In the genomic region with DNA sequence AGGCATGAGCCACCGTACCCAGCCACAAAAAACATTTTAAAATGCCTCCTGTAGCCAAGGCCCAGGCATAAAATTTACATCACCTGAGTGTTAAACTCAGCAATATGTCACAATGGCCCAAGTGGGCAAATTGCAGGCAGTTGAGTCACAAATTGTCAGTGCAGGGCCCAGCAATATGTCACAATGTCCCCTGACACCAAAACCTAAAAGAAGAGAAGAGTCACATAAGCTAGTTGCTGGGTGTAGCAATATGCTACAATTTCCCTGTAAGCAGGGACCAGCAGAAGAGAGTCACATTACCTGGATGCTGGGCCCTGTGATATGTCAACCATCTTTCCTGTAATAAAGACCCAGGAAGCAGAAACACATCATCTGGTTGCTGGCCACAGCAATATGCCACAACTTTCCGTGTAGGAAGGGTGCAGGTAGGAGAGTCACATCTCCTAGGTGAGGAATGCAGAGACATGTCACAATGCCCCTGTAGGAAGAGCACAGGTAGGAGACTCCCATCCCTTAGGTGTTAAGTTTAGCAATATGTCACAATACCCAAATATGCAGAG, we compare ENCODE assay signal across 30 cellular contexts.
DNase-seq lines count a peak whose midpoint lies in the region; ATAC-seq and TF ChIP-seq lines count a peak whose summit lies in the region.
"Had no signal": no experiment of that assay in that cellular context is flagged by ENCODE, and none has a peak within 500 bp of the region (broad histone marks: within the 10 kb centered on the region; RNA-seq: fewer than 3 reads in every experiment).

No MANE protein-coding gene starts in this region.

- no peaks in the 10 kb centered on the region for H3K79me1 ChIP-seq in trophoblast cell (ENCODE audit: low read length)

- H2AFZ ChIP-seq in PC-9 (no peak overlapping the region), trophoblast cell (ENCODE audit: insufficient read depth, low read length, poor library complexity) (no peak overlapping the region)

- no peak for TF ChIP-seq CTCF in PC-9 (conservative IDR thresholded peaks at IDR 0.05)

- H4K8ac ChIP-seq in trophoblast cell (ENCODE audit: low read depth, low read length) = no peak overlapping the region

- DNase-seq in PC-9 (peak in 1 of 2 experiments; percentile 90), epithelial cell of prostate (ENCODE audit: low read depth, low spot score) (no peak), trophoblast cell (peak; percentile 91 to 97), Right ventricle myocardium inferior (ENCODE audit: missing footprints) (no peak), inferior parietal cortex (ENCODE audit: extremely low spot score) (no peak)
- DNase-seq in activated naive CD4-positive, alpha-beta T cell treated with anti-CD3 and anti-CD28 coated beads, Interleukin-2, amount 50 U/mL, for 16 hours = no peak
- DNase-seq: 8988T; ACHN; AML-193; BE2C; C1 segment of cervical spinal cord; Caco-2; Calu3; CD4-positive, alpha-beta memory T cell; CD4-positive, alpha-beta T cell; CD4-positive, CD25-positive, alpha-beta regulatory T cell; CD8-positive, alpha-beta memory T cell; CD8-positive, alpha-beta T cell; COR-L47; DMS 273 treated with DMSO at 0.1 percent for 48 hours; DMS153; DMS79; DMS79 treated with DMSO at 0.1 percent for 48 hours; DND-41; EL had no signal

- no peak overlapping the region for H2AK5ac ChIP-seq in trophoblast cell (ENCODE audit: low read length)

- H3F3A ChIP-seq in PC-9 (ENCODE audit: insufficient read depth, low read depth) = peaks cover 6% of the 10 kb centered on the region; the same call in 1 of the 2 replicates

- BruUV-seq in PC-9 (replicated peaks; lab: Mats Ljungman, UMichigan) = no TSS peak

- H3K9me3 ChIP-seq in PC-9 (ENCODE audit: insufficient read depth, low read depth) (peaks cover 39% of the 10 kb centered on the region), trophoblast cell (ENCODE audit: insufficient read depth, low read depth, low read length) (peaks cover 26% of the 10 kb centered on the region)
- H3K9me3 ChIP-seq: BE2C, Caco-2 had no signal

- no peak overlapping the region for H3K4me3 ChIP-seq in PC-9
- no peak overlapping the region for H3K4me3 ChIP-seq in trophoblast cell (ENCODE audit: low read depth, low read length)
- H3K4me3 ChIP-seq: A549; BLaER1; BLaER1 treated with 17β-estradiol and CSF1 and Interleukin-3, amounts not matched to agents 10 nM and 100 nM had no signal

- H3K36me3 ChIP-seq in PC-9 (ENCODE audit: low read depth) = no peaks in the 10 kb centered on the region
- no peaks in the 10 kb centered on the region for H3K36me3 ChIP-seq in trophoblast cell (ENCODE audit: control insufficient read depth in 1 of 2, insufficient read depth in 2 of 2, low read length in 2 of 2)
- H3K36me3 ChIP-seq: BE2C; BLaER1; BLaER1 treated with 17β-estradiol and CSF1 and Interleukin-3, amounts not matched to agents 10 nM and 100 nM had no signal

- H2BK120ac ChIP-seq in trophoblast cell (ENCODE audit: insufficient read depth, low read length, poor library complexity) = no peak overlapping the region

- H3K4ac ChIP-seq in trophoblast cell (ENCODE audit: low read depth, low read length) = no peak overlapping the region

- H3K79me2 ChIP-seq in PC-9 (ENCODE audit: low read depth) (no peaks in the 10 kb centered on the region), trophoblast cell (ENCODE audit: control insufficient read depth, insufficient read depth, low read length, poor library complexity) (no peaks in the 10 kb centered on the region)

- no peaks in the 10 kb centered on the region for H4K20me1 ChIP-seq in PC-9 (ENCODE audit: insufficient read depth)
- H4K20me1 ChIP-seq: BLaER1; BLaER1 treated with 17β-estradiol and CSF1 and Interleukin-3, amounts not matched to agents 10 nM and 100 nM had no signal

- H3K4me2 ChIP-seq in PC-9 = no peak overlapping the region
- H3K4me2 ChIP-seq in trophoblast cell (ENCODE audit: low read length) = no peak overlapping the region
- H3K4me2 ChIP-seq: A549; BLaER1; BLaER1 treated with 17β-estradiol and CSF1 and Interleukin-3, amounts not matched to agents 10 nM and 100 nM had no signal

- H2BK5ac ChIP-seq in trophoblast cell (ENCODE audit: low read depth, low read length, poor library complexity) = no peak overlapping the region

- no peaks in the 10 kb centered on the region for H3K27me3 ChIP-seq in PC-9 (ENCODE audit: insufficient read depth, low read depth)
- no peaks in the 10 kb centered on the region for H3K27me3 ChIP-seq in trophoblast cell (ENCODE audit: insufficient read depth, low read length)
- H3K27me3 ChIP-seq: BE2C; BLaER1; BLaER1 treated with 17β-estradiol and CSF1 and Interleukin-3, amounts not matched to agents 10 nM and 100 nM had no signal

- H3K23ac ChIP-seq in trophoblast cell (ENCODE audit: low read length) = no peak overlapping the region

- POLR2A ChIA-PET in PC-9 (lab: Charles Lee; ENCODE audit: unreplicated experiment) = no interaction called here

- intact Hi-C loops in PC-9 (cut with micrococcal nuclease; ENCODE audit: unreplicated experiment) (no loop called here), Right ventricle myocardium inferior (cut with DNase I) (no loop called here)

- no peak overlapping the region for H3K9ac ChIP-seq in trophoblast cell (ENCODE audit: low read length)
- H3K9ac ChIP-seq: BLaER1; BLaER1 treated with 17β-estradiol and CSF1 and Interleukin-3, amounts not matched to agents 10 nM and 100 nM had no signal

- H4K91ac ChIP-seq in trophoblast cell (ENCODE audit: low read depth, low read length) = no peak overlapping the region

- no peak overlapping the region for H3K14ac ChIP-seq in trophoblast cell (ENCODE audit: low read length)

- H2BK12ac ChIP-seq in trophoblast cell (ENCODE audit: low read length) = no peak overlapping the region

- no peaks in the 10 kb centered on the region for H3K9me2 ChIP-seq in PC-9 (ENCODE audit: insufficient read depth)

- ATAC-seq in Right ventricle myocardium inferior = no peak
- ATAC-seq: A549; CD8-positive, alpha-beta T cell had no signal

- H3K18ac ChIP-seq in trophoblast cell (ENCODE audit: low read length) = no peak overlapping the region

- H3K27ac ChIP-seq in PC-9 (peak overlapping the region; percentile 60), epithelial cell of prostate (peak overlapping the region; percentile 28), trophoblast cell (ENCODE audit: low read depth, low read length) (no peak overlapping the region)
- H3K27ac ChIP-seq: 22Rv1; A549; BLaER1; BLaER1 treated with 17β-estradiol and CSF1 and Interleukin-3, amounts not matched to agents 10 nM and 100 nM; C4-2B had no signal

- no CpG with 5 or more reads among the region's 2 CpGs for WGBS in trophoblast cell (ENCODE audit: extremely low coverage, insufficient coverage, insufficient read length)

- CTCF ChIA-PET in PC-9 (lab: Charles Lee) = no interaction called here

- H4K12ac ChIP-seq in trophoblast cell (ENCODE audit: low read depth, low read length) = no peak overlapping the region

- H3K4me1 ChIP-seq in PC-9 (replicated peaks; ENCODE audit: insufficient read depth) (peaks cover 24% of the 10 kb centered on the region), trophoblast cell (ENCODE audit: control insufficient read depth in 1 of 2, insufficient read depth in 2 of 2, low read length in 2 of 2) (no peaks in the 10 kb centered on the region)
- H3K4me1 ChIP-seq: A549; BE2C; BLaER1; BLaER1 treated with 17β-estradiol and CSF1 and Interleukin-3, amounts not matched to agents 10 nM and 100 nM; Caco-2 had no signal

Comparison
In these comparisons a context has a peak if more than half of its experiments do, and no peak if none do; other contexts are left out.
1. DNase-seq: peak in trophoblast cell (2 of 2); none in epithelial cell of prostate (single experiment), Right ventricle myocardium inferior (single experiment), activated naive CD4-positive, alpha-beta T cell treated with anti-CD3 and anti-CD28 coated beads, Interleukin-2, amount 50 U/mL, for 16 hours (single experiment) and inferior parietal cortex (single experiment).